Comparison of ENCODE assay signal across 24 cellular contexts in the genomic region with DNA sequence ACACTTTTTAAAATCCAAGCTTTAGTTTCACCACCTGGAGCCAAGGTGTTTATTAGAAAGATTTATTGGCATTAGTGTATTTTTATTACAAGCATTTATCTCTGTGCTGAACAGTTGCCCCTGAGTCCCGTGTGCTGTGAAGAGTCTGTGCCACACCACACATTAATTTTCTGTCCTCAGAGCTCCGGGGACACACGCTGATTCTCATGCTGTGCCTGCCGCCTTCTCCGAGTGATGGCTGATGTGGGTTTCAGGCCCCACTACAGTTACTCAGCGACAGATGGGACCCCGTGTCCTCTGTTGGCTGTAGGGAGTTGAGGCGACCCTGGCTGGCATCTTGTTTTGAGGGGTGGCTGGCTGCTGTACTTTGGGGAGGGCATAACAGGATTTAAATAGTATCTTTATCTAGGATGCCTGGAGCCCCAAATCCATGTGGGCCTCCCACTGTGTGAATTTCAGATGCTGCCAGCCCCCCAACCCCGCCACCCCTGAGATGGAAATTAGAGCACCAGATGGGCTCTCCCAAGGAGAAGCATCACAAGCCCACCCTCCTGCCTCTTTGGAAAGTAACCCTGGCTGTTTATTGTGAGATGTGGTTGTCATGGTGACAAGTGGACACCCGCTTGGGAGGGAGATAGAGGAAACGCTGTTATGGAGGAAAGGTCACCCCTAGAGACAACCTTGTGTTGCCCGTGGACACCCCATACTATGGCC.
DNase-seq lines count a peak whose midpoint lies in the region; ATAC-seq and TF ChIP-seq lines count a peak whose summit lies in the region.
"Had no signal": no experiment of that assay in that cellular context is flagged by ENCODE, and none has a peak within 500 bp of the region (broad histone marks: within the 10 kb centered on the region; RNA-seq: fewer than 3 reads in every experiment).

No MANE protein-coding gene starts in this region.

- H2AFZ ChIP-seq in neural progenitor cell (replicated peaks): no peak overlapping the region

- H3F3A ChIP-seq in neural progenitor cell (ENCODE audit: low read depth): no peaks in the 10 kb centered on the region

- H3K4me1 Mint-ChIP-seq in activated naive CD8-positive, alpha-beta T cell treated with anti-CD3 and anti-CD28 coated beads for 36 hours: peaks cover 15% of the 10 kb centered on the region
- H3K4me1 Mint-ChIP-seq in activated naive CD8-positive, alpha-beta T cell treated with anti-CD3 and anti-CD28 coated beads, Interleukin-2, amount 50 U/mL, for 24 hours: peaks cover 3% of the 10 kb centered on the region
- peaks cover 40% of the 10 kb centered on the region for H3K4me1 Mint-ChIP-seq in neural progenitor cell
- H3K4me1 Mint-ChIP-seq: B cell; stimulated activated naive B cell treated with anti-CD40 and anti-IgM and Interleukin-4, amounts not matched to agents 10 μg/mL and 1 μg/mL and 100 μg/mL, for 72 hours had no signal

- H3K4me1 ChIP-seq in neural progenitor cell (no peaks in the 10 kb centered on the region), breast epithelium (no peaks in the 10 kb centered on the region)
- H3K4me1 ChIP-seq: A549, tibial artery had no signal

- no peak for DNase-seq in activated naive CD8-positive, alpha-beta T cell treated with anti-CD3 and anti-CD28 coated beads for 36 hours
- DNase-seq in activated naive CD8-positive, alpha-beta T cell treated with anti-CD3 and anti-CD28 coated beads, Interleukin-2, amount 50 U/mL, for 24 hours: no peak
- peak in 2 of 10 donors; percentile 37 to 50 for DNase-seq in dorsolateral prefrontal cortex
- peak; percentile 18 for DNase-seq in neural progenitor cell (ENCODE audit: low spot score)
- DNase-seq in NCI-H146 treated with DMSO at 0.1 percent for 48 hours (lab: John Stamatoyannopoulos, UW; ENCODE audit: unreplicated experiment): no peak
- DNase-seq in breast epithelium (ENCODE audit: low spot score in 2 of 2): no peak
- DNase-seq: activated CD4-positive, alpha-beta T cell treated with anti-CD3 and anti-CD28 coated beads, Interleukin-2, amount 50 U/mL, for 48 hours; activated effector memory CD4-positive, alpha-beta T cell treated with Interleukin-2 at 50 U/mL for 16 hours; brain microvascular endothelial cell; DND-41; left colon; NCI-H1694 treated with DMSO at 0.1 percent for 48 hours; NCI-H446; stimulated activated CD4-positive, alpha-beta T cell treated with anti-CD3 and anti-CD28 coated beads, Interleukin-2, amount 100 ng/mL, for 48 hours; stimulated activated naive B cell treated with anti-CD40 and anti-IgM and Interleukin-4, amounts not matched to agents 10 μg/mL and 1 μg/mL and 100 μg/mL, for 72 hours; tibial artery; WERI-Rb-1 had no signal

- H3K4me3 ChIP-seq in dorsolateral prefrontal cortex (peak overlapping the region in 57 of 59 donors; percentile 1 to 67 (median 40)), neural progenitor cell (no peak overlapping the region), breast epithelium (no peak overlapping the region)
- H3K4me3 ChIP-seq: A549, smooth muscle cell, tibial artery had no signal

- H3K36me3 Mint-ChIP-seq in activated naive CD8-positive, alpha-beta T cell treated with anti-CD3 and anti-CD28 coated beads for 36 hours: peaks cover 25% of the 10 kb centered on the region
- H3K36me3 Mint-ChIP-seq in activated naive CD8-positive, alpha-beta T cell treated with anti-CD3 and anti-CD28 coated beads, Interleukin-2, amount 50 U/mL, for 24 hours (ENCODE audit: low read depth): peaks cover 8% of the 10 kb centered on the region
- peaks cover 23% of the 10 kb centered on the region for H3K36me3 Mint-ChIP-seq in neural progenitor cell
- H3K36me3 Mint-ChIP-seq: stimulated activated naive B cell treated with anti-CD40 and anti-IgM and Interleukin-4, amounts not matched to agents 10 μg/mL and 1 μg/mL and 100 μg/mL, for 72 hours had no signal

- no peak overlapping the region for H3K9ac ChIP-seq in neural progenitor cell

- H3K27ac ChIP-seq in dorsolateral prefrontal cortex (peak overlapping the region; percentile 76 to 99 (median 94)), neural progenitor cell (no peak overlapping the region), breast epithelium (no peak overlapping the region)
- H3K27ac ChIP-seq: A549, brain microvascular endothelial cell, tibial artery, WERI-Rb-1 had no signal

- H3K36me3 ChIP-seq in neural progenitor cell: peaks cover 3% of the 10 kb centered on the region
- H3K36me3 ChIP-seq in breast epithelium: no peaks in the 10 kb centered on the region
- H3K36me3 ChIP-seq: brain microvascular endothelial cell, tibial artery, WERI-Rb-1 had no signal

- intact Hi-C loops in dorsolateral prefrontal cortex (cut with DNase I): loop anchor here in 1 of 2 donors (5.0 kb wide), 1 partner anchor 84 kb away; no protein-coding TSS in a partner anchor
- intact Hi-C loops in breast epithelium (cut with DNase I; ENCODE audit: low total_unique reads): no loop called here

- no peaks in the 10 kb centered on the region for H3K9me3 Mint-ChIP-seq in activated naive CD8-positive, alpha-beta T cell treated with anti-CD3 and anti-CD28 coated beads for 36 hours
- H3K9me3 Mint-ChIP-seq in activated naive CD8-positive, alpha-beta T cell treated with anti-CD3 and anti-CD28 coated beads, Interleukin-2, amount 50 U/mL, for 24 hours: peaks cover 5% of the 10 kb centered on the region
- H3K9me3 Mint-ChIP-seq in neural progenitor cell: peaks cover 12% of the 10 kb centered on the region
- H3K9me3 Mint-ChIP-seq: T-helper 2 cell treated with Interferon-gamma antibody and Interleukin-4, amounts not matched to agents 5 μg/mL and 100 μg/mL, for 36 hours had no signal

- H3K4me3 Mint-ChIP-seq in activated naive CD8-positive, alpha-beta T cell treated with anti-CD3 and anti-CD28 coated beads for 36 hours: no peak overlapping the region
- H3K4me3 Mint-ChIP-seq in activated naive CD8-positive, alpha-beta T cell treated with anti-CD3 and anti-CD28 coated beads, Interleukin-2, amount 50 U/mL, for 24 hours: no peak overlapping the region
- no peak overlapping the region for H3K4me3 Mint-ChIP-seq in neural progenitor cell
- H3K4me3 Mint-ChIP-seq: B cell; stimulated activated naive B cell treated with anti-CD40 and anti-IgM and Interleukin-4, amounts not matched to agents 10 μg/mL and 1 μg/mL and 100 μg/mL, for 72 hours; T-helper 2 cell treated with Interferon-gamma antibody and Interleukin-4, amounts not matched to agents 5 μg/mL and 100 μg/mL, for 36 hours had no signal

- H3K27me3 Mint-ChIP-seq in activated naive CD8-positive, alpha-beta T cell treated with anti-CD3 and anti-CD28 coated beads for 36 hours: no peaks in the 10 kb centered on the region
- no peaks in the 10 kb centered on the region for H3K27me3 Mint-ChIP-seq in activated naive CD8-positive, alpha-beta T cell treated with anti-CD3 and anti-CD28 coated beads, Interleukin-2, amount 50 U/mL, for 24 hours
- H3K27me3 Mint-ChIP-seq in neural progenitor cell (ENCODE audit: insufficient read depth, low read depth): peaks cover 7% of the 10 kb centered on the region
- H3K27me3 Mint-ChIP-seq: B cell; stimulated activated naive B cell treated with anti-CD40 and anti-IgM and Interleukin-4, amounts not matched to agents 10 μg/mL and 1 μg/mL and 100 μg/mL, for 72 hours had no signal

- H3K27me3 ChIP-seq in dorsolateral prefrontal cortex (no peaks in the 10 kb centered on the region), neural progenitor cell (no peaks in the 10 kb centered on the region), breast epithelium (no peaks in the 10 kb centered on the region)
- H3K27me3 ChIP-seq: brain microvascular endothelial cell, tibial artery had no signal

- TF ChIP-seq CTCF in dorsolateral prefrontal cortex (IDR thresholded peaks at IDR 0.05 in 54 of 56, conservative IDR thresholded peaks at IDR 0.05 in 2 of 56; ENCODE audit: low read depth in 1 of 56, partially characterized antibody in 56 of 56) (no peak), neural progenitor cell (IDR thresholded peaks at IDR 0.05) (no peak), breast epithelium (IDR thresholded peaks at IDR 0.05) (no peak)

- H4K20me1 ChIP-seq in neural progenitor cell (ENCODE audit: low read depth): no peaks in the 10 kb centered on the region

- H3K9me3 ChIP-seq in neural progenitor cell (ENCODE audit: low read depth) (peaks cover 6% of the 10 kb centered on the region), breast epithelium (no peaks in the 10 kb centered on the region)

- H3K79me2 ChIP-seq in neural progenitor cell (ENCODE audit: low read depth): peaks cover 4% of the 10 kb centered on the region

- peak overlapping the region; percentile 30 for H3K27ac Mint-ChIP-seq in activated naive CD8-positive, alpha-beta T cell treated with anti-CD3 and anti-CD28 coated beads for 36 hours
- H3K27ac Mint-ChIP-seq in activated naive CD8-positive, alpha-beta T cell treated with anti-CD3 and anti-CD28 coated beads, Interleukin-2, amount 50 U/mL, for 24 hours: no peak overlapping the region
- H3K27ac Mint-ChIP-seq in neural progenitor cell: peak overlapping the region; percentile 53
- H3K27ac Mint-ChIP-seq: B cell; stimulated activated naive B cell treated with anti-CD40 and anti-IgM and Interleukin-4, amounts not matched to agents 10 μg/mL and 1 μg/mL and 100 μg/mL, for 72 hours; T-helper 2 cell treated with Interferon-gamma antibody and Interleukin-4, amounts not matched to agents 5 μg/mL and 100 μg/mL, for 36 hours had no signal

- no peak overlapping the region for H3K4me2 ChIP-seq in neural progenitor cell
- H3K4me2 ChIP-seq: A549, smooth muscle cell had no signal

- no peak for ATAC-seq in activated naive CD8-positive, alpha-beta T cell treated with anti-CD3 and anti-CD28 coated beads, Interleukin-2, amount 50 U/mL, for 24 hours
- no peak for ATAC-seq in HG03175 (IDR thresholded peaks at IDR 0.05; ENCODE audit: unreplicated experiment)
- ATAC-seq in GM19455 (IDR thresholded peaks at IDR 0.05; ENCODE audit: unreplicated experiment): no peak
- ATAC-seq: A549; left colon; SK-N-SH treated with all-trans-retinoic acid at 6 μM for 48 hours; stimulated activated naive B cell treated with anti-CD40 and anti-IgM and Interleukin-4, amounts not matched to agents 10 μg/mL and 1 μg/mL and 100 μg/mL, for 72 hours had no signal

- no peak for TF ChIP-seq POLR2A in breast epithelium (IDR thresholded peaks at IDR 0.05)

Comparison
In these comparisons a context has a peak if more than half of its experiments do, and no peak if none do; other contexts are left out.
1. H3K27ac ChIP-seq: peak in dorsolateral prefrontal cortex (59 of 59); none in neural progenitor cell (single experiment) and breast epithelium (0 of 2).
2. H3K4me3 ChIP-seq: peak in dorsolateral prefrontal cortex (57 of 59); none in neural progenitor cell (single experiment) and breast epithelium (0 of 3).